25 cellular contexts compared by ENCODE assay signal in the genomic region with DNA sequence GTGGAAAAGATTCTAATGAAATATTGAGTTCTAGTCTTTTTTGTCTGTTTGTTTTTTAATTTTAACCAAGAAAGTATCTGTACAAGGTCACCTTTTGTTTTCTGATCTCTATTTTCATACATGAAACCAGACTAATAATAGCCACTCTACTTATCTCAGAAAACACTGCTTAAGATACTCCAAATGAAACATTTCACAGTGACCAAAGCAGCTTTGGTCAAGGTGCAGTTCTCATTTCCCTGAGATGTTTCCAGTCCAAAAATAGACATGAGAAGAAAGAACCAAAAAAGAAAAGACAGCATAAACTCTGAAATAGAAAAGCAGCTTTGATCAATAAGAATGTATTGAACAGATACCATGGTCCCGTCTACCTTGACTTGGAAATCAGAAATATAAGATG.
A peak's percentile ranks its signal among the peaks of the same experiment; 100 is the strongest.
DNase-seq lines count a peak whose midpoint lies in the region; ATAC-seq, FAIRE-seq and TF ChIP-seq lines count a peak whose summit lies in the region.
"Had no signal": no experiment of that assay in that cellular context is flagged by ENCODE, and none has a peak within 500 bp of the region (broad histone marks: within the 10 kb centered on the region; RNA-seq: fewer than 3 reads in every experiment).

No MANE protein-coding gene starts in this region.

- FAIRE-seq in GM12892 (lab: Jason Lieb, UNC): no peak
- FAIRE-seq: astrocyte, endothelial cell of umbilical vein, G401.6, H1, K562 had no signal

- DNase-seq in GM12892 (ENCODE audit: insufficient read length): no peak
- DNase-seq in stimulated activated CD8-positive, alpha-beta memory T cell treated with anti-CD3 and anti-CD28 coated beads, Interleukin-4, amount 100 ng/mL, for 48 hours: no peak
- DNase-seq in D341Med (ENCODE audit: low spot score): no peak
- no peak for DNase-seq in posterior cingulate gyrus
- DNase-seq: activated CD4-positive, alpha-beta T cell treated with anti-CD3 and anti-CD28 coated beads, Interleukin-2, amount 50 U/mL, for 1 hour; dorsolateral prefrontal cortex; head of caudate nucleus; left colon; mesendoderm; MV-4-11; naive thymus-derived CD8-positive, alpha-beta T cell; NCI-H1694; retina; SK-N-SH; stimulated activated naive CD4-positive, alpha-beta T cell; testis had no signal

- intact Hi-C loops in posterior cingulate gyrus (cut with DNase I): no loop called here

- ATAC-seq in GM18519 (IDR thresholded peaks at IDR 0.05; ENCODE audit: low FRiP score, unreplicated experiment) (peak; percentile 65), GM21390 (IDR thresholded peaks at IDR 0.05; ENCODE audit: unreplicated experiment) (peak; percentile 79), HG02884 (IDR thresholded peaks at IDR 0.05; ENCODE audit: unreplicated experiment) (peak; percentile 50), HG03520 (IDR thresholded peaks at IDR 0.05; ENCODE audit: unreplicated experiment) (peak; percentile 62)
- ATAC-seq: K562; left colon; naive thymus-derived CD8-positive, alpha-beta T cell had no signal

- no peak for TF ChIP-seq POLR2A in GM12892 (IDR thresholded peaks at IDR 0.05; ENCODE audit: low read depth, low read length)
